2 cellular contexts compared by ENCODE assay signal in genomic region chr1:164773146-164773545, GRCh38.
TF ChIP-seq lines count a peak whose summit lies in the region.

No MANE protein-coding gene starts in this region.

TF ChIP-seq in GM23338, 12 proteins besides CTCF, POLR2A, EP300 and RAD21 (continued from another document):
- TF ChIP-seq REST (IDR thresholded peaks at IDR 0.05; ENCODE audit: unreplicated experiment) = no peak
- TF ChIP-seq POLR2AphosphoS5 (IDR thresholded peaks at IDR 0.05; ENCODE audit: low read depth) = no peak
- no peak for TF ChIP-seq EZH2 (IDR thresholded peaks at IDR 0.05; ENCODE audit: low read depth, unreplicated experiment)
- TF ChIP-seq STAT1 (IDR thresholded peaks at IDR 0.05; ENCODE audit: unreplicated experiment) = no peak
- no peak for TF ChIP-seq JUNB (IDR thresholded peaks at IDR 0.05; ENCODE audit: unreplicated experiment)
- TF ChIP-seq ZNF462 (CRISPR knock-in tag; IDR thresholded peaks at IDR 0.05) = no peak
- no peak for TF ChIP-seq CREB1 (CRISPR knock-in tag; IDR thresholded peaks at IDR 0.05; ENCODE audit: low read depth)
- TF ChIP-seq ZNF114 (CRISPR knock-in tag; IDR thresholded peaks at IDR 0.05) = no peak
- TF ChIP-seq ZNF331 (CRISPR knock-in tag; IDR thresholded peaks at IDR 0.05; ENCODE audit: low read depth) = no peak
- no peak for TF ChIP-seq NANOG (IDR thresholded peaks at IDR 0.05; ENCODE audit: borderline replicate concordance)

TF ChIP-seq in SK-N-SH treated with all-trans-retinoic acid at 6 μM for 48 hours, 23 proteins besides CTCF, POLR2A, EP300 and RAD21 (continued from another document):
- TF ChIP-seq PATZ1 (CRISPR knock-in tag; IDR thresholded peaks at IDR 0.05; ENCODE audit: borderline replicate concordance) (no peak), TOX (CRISPR knock-in tag; IDR thresholded peaks at IDR 0.05; ENCODE audit: borderline replicate concordance) (no peak), OSR1 (CRISPR knock-in tag; IDR thresholded peaks at IDR 0.05) (no peak), ZC3H10 (CRISPR knock-in tag; IDR thresholded peaks at IDR 0.05) (no peak), ZNF565 (CRISPR knock-in tag; conservative IDR thresholded peaks at IDR 0.05; ENCODE audit: low read depth) (no peak)
